26 cellular contexts compared by ENCODE assay signal in the genomic region with DNA sequence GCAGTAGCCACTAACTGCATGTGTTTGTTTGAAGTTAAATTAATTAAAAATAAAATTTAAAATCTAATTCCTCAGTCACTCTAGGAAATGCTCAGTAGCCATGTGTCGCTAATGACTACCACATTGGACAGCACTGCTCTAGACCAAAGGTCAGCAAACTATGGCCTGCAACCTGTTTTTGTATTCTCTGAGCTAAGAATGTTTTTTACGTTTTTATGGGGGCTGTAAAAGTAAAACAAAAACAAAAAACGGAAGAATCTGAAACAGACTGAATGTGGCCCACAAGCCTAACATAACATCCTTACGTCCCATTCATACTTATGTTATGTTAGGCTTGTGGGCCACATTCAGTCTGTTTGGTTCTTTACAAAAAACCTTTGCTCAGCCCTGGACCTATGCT.
"Had no signal": no experiment of that assay in that cellular context is flagged by ENCODE, and none has a peak within 500 bp of the region (broad histone marks: within the 10 kb centered on the region; RNA-seq: fewer than 3 reads in every experiment).

No MANE protein-coding gene starts in this region.

- H3K36me3 ChIP-seq: heart right ventricle had no signal

- H3K27me3 Mint-ChIP-seq: activated B cell treated with CpG ODN at 0.5 μM for 24 hours; activated CD8-positive, alpha-beta T cell treated with anti-CD3 and anti-CD28 coated beads for 36 hours; activated naive CD4-positive, alpha-beta T cell treated with anti-CD3 and anti-CD28 coated beads, Interleukin-2, amount 50 U/mL, for 24 hours; activated naive CD8-positive, alpha-beta T cell treated with anti-CD3 and anti-CD28 coated beads, Interleukin-2, amount 50 U/mL, for 24 hours; central memory CD8-positive, alpha-beta T cell; naive B cell had no signal

- H3K9me3 Mint-ChIP-seq: activated B cell treated with CpG ODN at 0.5 μM for 24 hours; activated CD8-positive, alpha-beta T cell treated with anti-CD3 and anti-CD28 coated beads for 36 hours; activated naive CD4-positive, alpha-beta T cell treated with anti-CD3 and anti-CD28 coated beads, Interleukin-2, amount 50 U/mL, for 24 hours; activated naive CD8-positive, alpha-beta T cell treated with anti-CD3 and anti-CD28 coated beads, Interleukin-2, amount 50 U/mL, for 24 hours; activated T-cell treated with anti-CD3 and anti-CD28 coated beads, Interleukin-2, amount 50 U/mL, for 4 hours; activated T-helper 2 cell treated with anti-CD3 and anti-CD28 coated beads, Interferon-gamma antibody, Interleukin-2, Interleukin-4, amounts not matched to agents 10 μg/mL and 5 μg/mL and 100 μg/mL, durations not matched to agents 14 hours and 24 hours and 36 hours; central memory CD8-positive, alpha-beta T cell; naive B cell; neural crest cell; T-helper 2 cell treated with Interferon-gamma antibody and Interleukin-4, amounts not matched to agents 5 μg/mL and 100 μg/mL, for 36 hours had no signal

- H3K4me3 ChIP-seq: dorsolateral prefrontal cortex, heart right ventricle, left ventricle myocardium inferior, psoas muscle, transverse colon had no signal

- ATAC-seq: activated CD8-positive, alpha-beta T cell treated with anti-CD3 and anti-CD28 coated beads for 36 hours; activated naive CD8-positive, alpha-beta T cell treated with anti-CD3 and anti-CD28 coated beads, Interleukin-2, amount 50 U/mL, for 24 hours; activated T-cell treated with anti-CD3 and anti-CD28 coated beads, Interleukin-2, amount 50 U/mL, for 4 hours; foreskin keratinocyte had no signal

- H3K27ac Mint-ChIP-seq: activated B cell treated with CpG ODN at 0.5 μM for 24 hours; activated CD8-positive, alpha-beta T cell treated with anti-CD3 and anti-CD28 coated beads for 36 hours; activated naive CD4-positive, alpha-beta T cell treated with anti-CD3 and anti-CD28 coated beads, Interleukin-2, amount 50 U/mL, for 24 hours; activated naive CD8-positive, alpha-beta T cell treated with anti-CD3 and anti-CD28 coated beads, Interleukin-2, amount 50 U/mL, for 24 hours; activated T-helper 2 cell treated with anti-CD3 and anti-CD28 coated beads, Interferon-gamma antibody, Interleukin-2, Interleukin-4, amounts not matched to agents 10 μg/mL and 5 μg/mL and 100 μg/mL, durations not matched to agents 14 hours and 24 hours and 36 hours; naive B cell; T-helper 2 cell treated with Interferon-gamma antibody and Interleukin-4, amounts not matched to agents 5 μg/mL and 100 μg/mL, for 36 hours had no signal

- DNase-seq: activated B cell treated with CpG ODN at 0.5 μM for 24 hours; activated CD4-positive, alpha-beta T cell treated with anti-CD3 and anti-CD28 coated beads, Interleukin-2, amount 50 U/mL, for 1 hour; activated CD8-positive, alpha-beta T cell treated with anti-CD3 and anti-CD28 coated beads for 36 hours; activated naive CD8-positive, alpha-beta T cell treated with anti-CD3 and anti-CD28 coated beads, Interleukin-2, amount 50 U/mL, for 24 hours; activated T-cell treated with anti-CD3 and anti-CD28 coated beads, Interleukin-2, amount 50 U/mL, for 4 hours; dorsolateral prefrontal cortex; effector memory CD4-positive, alpha-beta T cell; foreskin keratinocyte; heart right ventricle; kidney glomerular epithelial cell; left ventricle myocardium inferior; mammary epithelial cell; naive B cell; occipital lobe; psoas muscle; stimulated activated CD4-positive, alpha-beta T cell treated with anti-CD3 and anti-CD28 coated beads, Interleukin-15, amount 100 ng/mL, for 24 hours; stimulated activated CD4-positive, alpha-beta T cell treated with anti-CD3 and anti-CD28 coated beads, Interleukin-2, amount 100 ng/mL, for 24 hours; stimulated activated naive CD4-positive, alpha-beta T cell; T-helper 1 cell; transverse colon had no signal

- H3K4me3 Mint-ChIP-seq: activated B cell treated with CpG ODN at 0.5 μM for 24 hours; activated CD8-positive, alpha-beta T cell treated with anti-CD3 and anti-CD28 coated beads for 36 hours; activated naive CD4-positive, alpha-beta T cell treated with anti-CD3 and anti-CD28 coated beads, Interleukin-2, amount 50 U/mL, for 24 hours; activated naive CD8-positive, alpha-beta T cell treated with anti-CD3 and anti-CD28 coated beads, Interleukin-2, amount 50 U/mL, for 24 hours; activated T-cell treated with anti-CD3 and anti-CD28 coated beads, Interleukin-2, amount 50 U/mL, for 4 hours; central memory CD8-positive, alpha-beta T cell; naive B cell; neural crest cell; T-helper 2 cell treated with Interferon-gamma antibody and Interleukin-4, amounts not matched to agents 5 μg/mL and 100 μg/mL, for 36 hours had no signal

- H3K27ac ChIP-seq: dorsolateral prefrontal cortex, foreskin keratinocyte, heart right ventricle, left ventricle myocardium inferior, parathyroid adenoma, psoas muscle had no signal

- H3K9me3 ChIP-seq: heart right ventricle, left ventricle myocardium inferior, psoas muscle, transverse colon had no signal

- H3K4me1 ChIP-seq: foreskin keratinocyte, parathyroid adenoma had no signal
